ENCODE assay signal across 8 cellular contexts in the genomic region with DNA sequence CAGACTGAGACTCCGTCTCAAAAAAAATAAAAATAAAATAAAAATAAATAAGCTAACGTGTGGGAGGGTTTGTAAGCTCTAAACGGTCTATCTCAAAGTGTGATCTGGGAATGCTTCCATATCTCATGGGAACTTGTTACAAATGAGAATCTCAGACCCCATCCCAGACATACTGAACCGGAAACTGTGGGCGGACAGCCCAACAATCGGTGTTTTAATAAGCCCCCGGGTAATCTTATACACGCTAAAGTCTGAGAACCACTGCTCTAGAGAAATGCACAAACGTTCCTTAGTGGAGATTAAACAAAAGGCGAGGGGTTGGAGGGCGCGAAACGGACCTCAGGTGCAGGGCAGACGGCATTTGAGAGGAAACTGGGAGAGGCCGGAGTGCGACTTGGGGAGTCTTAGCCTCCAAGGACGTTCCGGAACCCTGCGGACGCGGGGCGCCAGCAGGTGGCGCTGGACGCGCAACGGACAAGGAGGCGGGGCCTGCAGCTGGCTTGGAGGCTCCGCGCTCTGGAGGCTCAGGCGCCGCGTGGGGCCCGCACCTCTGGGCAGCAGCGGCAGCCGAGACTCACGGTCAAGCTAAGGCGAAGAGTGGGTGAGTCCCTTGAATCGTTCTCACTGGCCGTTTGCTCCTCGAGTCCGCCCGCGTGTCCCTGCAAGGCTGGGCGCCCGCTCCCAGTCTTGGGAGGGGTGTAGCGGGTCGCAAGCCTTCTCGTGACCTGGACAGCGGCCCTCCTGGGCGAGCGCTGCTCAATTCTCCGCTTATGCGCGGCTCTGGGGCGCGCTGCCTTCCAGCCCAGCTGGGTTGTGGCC.
DNase-seq lines count a peak whose midpoint lies in the region; ATAC-seq lines count a peak whose summit lies in the region.
"Not testable (repeated sequence)": the region's sequence is repeated elsewhere in the genome, so short reads cannot be mapped to it uniquely, and the experiment has no call there.

A gene (plus strand): TSS at position 527 of the 819 bp plus-strand sequence. CDS start 5,320 bp downstream, outside the sequence.

- peak; percentile 98 for ATAC-seq in HG03432 (IDR thresholded peaks at IDR 0.05; ENCODE audit: unreplicated experiment)

- not testable (repeated sequence) for H4K20me1 ChIP-seq in BLaER1

- H3K27ac ChIP-seq in BLaER1, result not testable (repeated sequence)

- peak; percentile 29 for DNase-seq in GM19240 (ENCODE audit: insufficient read length, low spot score)
- peak; percentile 60 to 88 for DNase-seq in NCI-H524 (lab: John Stamatoyannopoulos, UW)
- DNase-seq in activated CD4-positive, alpha-beta T cell treated with anti-CD3 and anti-CD28 coated beads, Interleukin-2, amount 50 U/mL, for 1 hour, result peak; percentile 84
- peak; percentile 86 for DNase-seq in dedifferentiated amniotic fluid mesenchymal stem cell (ENCODE audit: extremely low spot score)
- peak; percentile 94 for DNase-seq in left kidney (ENCODE audit: low read depth, low spot score)
- DNase-seq in stimulated activated CD4-positive, alpha-beta T cell treated with anti-CD3 and anti-CD28 coated beads, Interleukin-1b, Interleukin-23, amount 100 ng/mL, for 1 hour (ENCODE audit: low read depth in 2 of 2), result peak; percentile 60 to 85

- not testable (repeated sequence) for H3K9ac ChIP-seq in BLaER1

- not testable (repeated sequence) for H3K4me1 ChIP-seq in BLaER1

- H3K4me3 ChIP-seq in BLaER1, result peak within 1 kb of the TSS; percentile 58

- not testable (repeated sequence) for H3K27me3 ChIP-seq in BLaER1

- H3K4me2 ChIP-seq in BLaER1, result peak within 1 kb of the TSS; percentile 56

- H3K36me3 ChIP-seq in BLaER1, result not testable (repeated sequence)

- not testable (repeated sequence) for H3K9me3 ChIP-seq in BLaER1

Comparison
In these comparisons a context has a peak if more than half of its experiments do, and no peak if none do; other contexts are left out.
1. DNase-seq: peak in every context shown above with its lines; median percentile 94 in left kidney; 86 in dedifferentiated amniotic fluid mesenchymal stem cell; 84 in activated CD4-positive, alpha-beta T cell treated with anti-CD3 and anti-CD28 coated beads, Interleukin-2, amount 50 U/mL, for 1 hour; 74 in NCI-H524; 72 in stimulated activated CD4-positive, alpha-beta T cell treated with anti-CD3 and anti-CD28 coated beads, Interleukin-1b, Interleukin-23, amount 100 ng/mL, for 1 hour; 29 in GM19240.